25 cellular contexts compared by ENCODE assay signal in genomic region chr11:22536036-22536435, GRCh38.
"Had no signal": no experiment of that assay in that cellular context is flagged by ENCODE, and none has a peak within 500 bp of the region (broad histone marks: within the 10 kb centered on the region; RNA-seq: fewer than 3 reads in every experiment).

No MANE protein-coding gene starts in this region.

- DNase-seq: activated CD4-positive, alpha-beta memory T cell treated with anti-CD3 and anti-CD28 coated beads, Interleukin-2, amount 10 ng/mL, durations not matched to agents 7 days and 5 days; activated CD4-positive, alpha-beta T cell treated with anti-CD3 and anti-CD28 coated beads for 48 hours; activated effector memory CD4-positive, alpha-beta T cell treated with Interleukin-2 at 50 U/mL for 16 hours; activated naive CD4-positive, alpha-beta T cell treated with anti-CD3 and anti-CD28 coated beads for 36 hours; activated naive CD8-positive, alpha-beta T cell treated with anti-CD3 and anti-CD28 coated beads, Interleukin-2, amount 10 ng/mL, durations not matched to agents 7 days and 5 days; activated T-cell treated with anti-CD3 and anti-CD28 coated beads, Interleukin-2, amount 50 U/mL, for 72 hours; amniotic stem cell; cortex of kidney; glutamatergic neuron; immature natural killer cell; kidney glomerular epithelial cell; left ventricle myocardium superior; midbrain; pancreas; psoas muscle; right cardiac atrium; stimulated activated CD4-positive, alpha-beta T cell treated with anti-CD3 and anti-CD28 coated beads, Interleukin-2, amount 100 ng/mL, for 24 hours; stomach had no signal

- H3K4me1 ChIP-seq: pancreas, psoas muscle, stomach, suprapubic skin, tibial nerve had no signal

- H3K4me2 ChIP-seq: hepatocyte had no signal

- H3K4me3 ChIP-seq: cardiac muscle cell, hepatocyte, pancreas, psoas muscle, skin epidermis, stomach, suprapubic skin, tibial nerve had no signal

- H3K9me3 ChIP-seq: neutrophil, pancreas, psoas muscle, stomach, suprapubic skin, tibial nerve had no signal

- H3K27me3 ChIP-seq: cardiac muscle cell, hepatocyte, neutrophil, pancreas, stomach, suprapubic skin, tibial nerve had no signal

- H2AFZ ChIP-seq: hepatocyte had no signal

- ATAC-seq: activated T-cell treated with anti-CD3 and anti-CD28 coated beads, Interleukin-2, amount 50 U/mL, for 72 hours; left ventricle myocardium superior; pancreas; psoas muscle; right cardiac atrium; stimulated activated effector memory CD8-positive, alpha-beta T cell treated with anti-CD3 and anti-CD28 coated beads, Interleukin-12 subunit alpha, Interleukin-12 subunit beta, amount 100 ng/mL, for 72 hours had no signal

- H3K36me3 ChIP-seq: cardiac muscle cell, neutrophil, pancreas, stomach, suprapubic skin, tibial nerve had no signal

- H3K79me2 ChIP-seq: hepatocyte had no signal

- H3K27ac ChIP-seq: cardiac muscle cell, hepatocyte, neutrophil, pancreas, psoas muscle, skin epidermis, stomach, suprapubic skin, tibial nerve had no signal
